In genomic region chr10:77925410-77925794, GRCh38 we compare ENCODE assay signal across 8 cellular contexts. TPM values are rescaled to one million over a fixed set of nuclear protein-coding genes. Genes with fewer than 3 reads are reported as not detected.
DNase-seq lines count a peak whose midpoint lies in the region; ATAC-seq and TF ChIP-seq lines count a peak whose summit lies in the region.

No MANE protein-coding gene starts in this region.

- TF ChIP-seq CTCF in heart right ventricle (IDR thresholded peaks at IDR 0.05), result no peak

- WGBS in heart right ventricle, 2 donors, result 20 to 23% methylated on average over 7 of the region's 7 CpGs

- H3K4me1 ChIP-seq in heart right ventricle, result peaks cover 10 to 40% (median 19%) of the 10 kb centered on the region in 9 donors

- CTCF ChIA-PET in activated naive CD4-positive, alpha-beta T cell treated with anti-CD3 and anti-CD28 coated beads, Interleukin-2, amount 10 ng/mL, durations not matched to agents 7 days and 5 days (lab: Charles Lee), result no interaction called here

- intact Hi-C loops in activated T-helper 2 cell treated with anti-CD3 and anti-CD28 coated beads, Interferon-gamma antibody, Interleukin-2, Interleukin-4, amounts not matched to agents 10 μg/mL and 5 μg/mL and 100 μg/mL, durations not matched to agents 14 hours and 24 hours and 36 hours (cut with micrococcal nuclease), result loop anchor here (5.0 to 10.0 kb wide), 3 partner anchors 51 to 109 kb away; partner anchors contain the start of gene RPS24
- intact Hi-C loops in heart right ventricle (cut with DNase I), result loop anchor here in 4 of 10 donors (5.0 kb wide), 2 partner anchors 47 to 78 kb away; no protein-coding TSS in a partner anchor
- intact Hi-C loops in posterior cingulate gyrus (cut with DNase I), result no loop called here

- no peak overlapping the region for H3K27ac Mint-ChIP-seq in activated naive CD4-positive, alpha-beta T cell treated with anti-CD3 and anti-CD28 coated beads, Interleukin-2, amount 10 ng/mL, durations not matched to agents 7 days and 5 days
- no peak overlapping the region for H3K27ac Mint-ChIP-seq in activated naive CD4-positive, alpha-beta T cell treated with anti-CD3 and anti-CD28 coated beads, Interleukin-2, amount 50 U/mL, for 72 hours
- no peak overlapping the region for H3K27ac Mint-ChIP-seq in activated T-helper 2 cell treated with anti-CD3 and anti-CD28 coated beads, Interferon-gamma antibody, Interleukin-2, Interleukin-4, amounts not matched to agents 10 μg/mL and 5 μg/mL and 100 μg/mL, durations not matched to agents 14 hours and 24 hours and 36 hours

- peak overlapping the region in 7 of 10 donors; percentile 47 to 79 (median 65) for H3K27ac ChIP-seq in heart right ventricle

- peaks cover 0 to 8% (median 0%) of the 10 kb centered on the region in 11 donors for H3K9me3 ChIP-seq in heart right ventricle

- H3K4me1 Mint-ChIP-seq in activated naive CD4-positive, alpha-beta T cell treated with anti-CD3 and anti-CD28 coated beads, Interleukin-2, amount 10 ng/mL, durations not matched to agents 7 days and 5 days, result peaks cover 13% of the 10 kb centered on the region
- peaks cover 13% of the 10 kb centered on the region for H3K4me1 Mint-ChIP-seq in activated T-helper 2 cell treated with anti-CD3 and anti-CD28 coated beads, Interferon-gamma antibody, Interleukin-2, Interleukin-4, amounts not matched to agents 10 μg/mL and 5 μg/mL and 100 μg/mL, durations not matched to agents 14 hours and 24 hours and 36 hours (ENCODE audit: low read depth)

- H3K27me3 ChIP-seq in heart right ventricle, result peaks cover 0 to 48% (median 0%) of the 10 kb centered on the region in 7 donors

- H3K4me3 Mint-ChIP-seq in activated naive CD4-positive, alpha-beta T cell treated with anti-CD3 and anti-CD28 coated beads, Interleukin-2, amount 10 ng/mL, durations not matched to agents 7 days and 5 days, result peak overlapping the region; percentile 59
- peak overlapping the region; percentile 73 for H3K4me3 Mint-ChIP-seq in activated T-helper 2 cell treated with anti-CD3 and anti-CD28 coated beads, Interferon-gamma antibody, Interleukin-2, Interleukin-4, amounts not matched to agents 10 μg/mL and 5 μg/mL and 100 μg/mL, durations not matched to agents 14 hours and 24 hours and 36 hours (ENCODE audit: low read depth)

- no peak for DNase-seq in activated naive CD4-positive, alpha-beta T cell treated with anti-CD3 and anti-CD28 coated beads, Interleukin-2, amount 10 ng/mL, durations not matched to agents 7 days and 5 days
- no peak for DNase-seq in activated naive CD4-positive, alpha-beta T cell treated with anti-CD3 and anti-CD28 coated beads, Interleukin-2, amount 50 U/mL, for 72 hours (ENCODE audit: low spot score in 2 of 2)
- DNase-seq in activated T-helper 2 cell treated with anti-CD3 and anti-CD28 coated beads, Interferon-gamma antibody, Interleukin-2, Interleukin-4, amounts not matched to agents 10 μg/mL and 5 μg/mL and 100 μg/mL, durations not matched to agents 14 hours and 24 hours and 36 hours (ENCODE audit: low spot score), result no peak
- peak in 1 of 2 donors; percentile 31 for DNase-seq in heart right ventricle
- DNase-seq in posterior cingulate gyrus, result peak in 7 of 10 donors; percentile 22 to 85 (median 49)
- DNase-seq in NCI-H2196 treated with DMSO at 0.1 percent for 48 hours (lab: John Stamatoyannopoulos, UW; ENCODE audit: unreplicated experiment), result no peak

- no peaks in the 10 kb centered on the region for H3K36me3 ChIP-seq in heart right ventricle

- no peak for ATAC-seq in activated naive CD4-positive, alpha-beta T cell treated with anti-CD3 and anti-CD28 coated beads, Interleukin-2, amount 50 U/mL, for 72 hours
- ATAC-seq in heart right ventricle (peak in 7 of 8 donors; percentile 9 to 64 (median 26)), GM21447 (IDR thresholded peaks at IDR 0.05; ENCODE audit: unreplicated experiment) (no peak), HG02571 (IDR thresholded peaks at IDR 0.05; ENCODE audit: unreplicated experiment) (no peak)

- H3K27me3 Mint-ChIP-seq in activated naive CD4-positive, alpha-beta T cell treated with anti-CD3 and anti-CD28 coated beads, Interleukin-2, amount 10 ng/mL, durations not matched to agents 7 days and 5 days, result peaks cover 88% of the 10 kb centered on the region
- peaks cover 35% of the 10 kb centered on the region for H3K27me3 Mint-ChIP-seq in activated T-helper 2 cell treated with anti-CD3 and anti-CD28 coated beads, Interferon-gamma antibody, Interleukin-2, Interleukin-4, amounts not matched to agents 10 μg/mL and 5 μg/mL and 100 μg/mL, durations not matched to agents 14 hours and 24 hours and 36 hours (ENCODE audit: low read depth)

- H3K36me3 Mint-ChIP-seq in activated naive CD4-positive, alpha-beta T cell treated with anti-CD3 and anti-CD28 coated beads, Interleukin-2, amount 10 ng/mL, durations not matched to agents 7 days and 5 days, result no peaks in the 10 kb centered on the region
- H3K36me3 Mint-ChIP-seq in activated naive CD4-positive, alpha-beta T cell treated with anti-CD3 and anti-CD28 coated beads, Interleukin-2, amount 50 U/mL, for 72 hours, result peaks cover 6% of the 10 kb centered on the region in 2 donors
- no peaks in the 10 kb centered on the region for H3K36me3 Mint-ChIP-seq in activated T-helper 2 cell treated with anti-CD3 and anti-CD28 coated beads, Interferon-gamma antibody, Interleukin-2, Interleukin-4, amounts not matched to agents 10 μg/mL and 5 μg/mL and 100 μg/mL, durations not matched to agents 14 hours and 24 hours and 36 hours (ENCODE audit: low read depth)

- no peaks in the 10 kb centered on the region for H3K9me3 Mint-ChIP-seq in activated naive CD4-positive, alpha-beta T cell treated with anti-CD3 and anti-CD28 coated beads, Interleukin-2, amount 10 ng/mL, durations not matched to agents 7 days and 5 days
- H3K9me3 Mint-ChIP-seq in activated naive CD4-positive, alpha-beta T cell treated with anti-CD3 and anti-CD28 coated beads, Interleukin-2, amount 50 U/mL, for 72 hours, result no peaks in the 10 kb centered on the region
- H3K9me3 Mint-ChIP-seq in activated T-helper 2 cell treated with anti-CD3 and anti-CD28 coated beads, Interferon-gamma antibody, Interleukin-2, Interleukin-4, amounts not matched to agents 10 μg/mL and 5 μg/mL and 100 μg/mL, durations not matched to agents 14 hours and 24 hours and 36 hours, result no peaks in the 10 kb centered on the region

- H3K4me3 ChIP-seq in heart right ventricle, result peak overlapping the region; percentile 69 to 97 (median 74)

RNA-seq across cellular contexts. Expression of gene DLG5, which starts 1.2 kb away (rescaled TPM):
- total RNA-seq in activated naive CD4-positive, alpha-beta T cell treated with anti-CD3 and anti-CD28 coated beads, Interleukin-2, amount 50 U/mL, for 72 hours, result 1 to 10 TPM; 1.3 to 4.6 TPM
- total RNA-seq in activated T-helper 2 cell treated with anti-CD3 and anti-CD28 coated beads, Interferon-gamma antibody, Interleukin-2, Interleukin-4, amounts not matched to agents 10 μg/mL and 5 μg/mL and 100 μg/mL, durations not matched to agents 14 hours and 24 hours and 36 hours, result 6.7 and 7.8 TPM in 2 replicates
- total RNA-seq in heart right ventricle, result 10 to 100 TPM in 7 of 10 donors, 1 to 10 TPM in 3; 6.6 to 14.1 (median 11.7) TPM
- polyA plus RNA-seq in heart right ventricle, result 1 to 10 TPM; 5.0 to 5.8 TPM

Comparison
In these comparisons a context has a peak if more than half of its experiments do, and no peak if none do; other contexts are left out.
1. DNase-seq: peak in posterior cingulate gyrus (7 of 10); none in activated naive CD4-positive, alpha-beta T cell treated with anti-CD3 and anti-CD28 coated beads, Interleukin-2, amount 10 ng/mL, durations not matched to agents 7 days and 5 days (single experiment), activated naive CD4-positive, alpha-beta T cell treated with anti-CD3 and anti-CD28 coated beads, Interleukin-2, amount 50 U/mL, for 72 hours (0 of 2), activated T-helper 2 cell treated with anti-CD3 and anti-CD28 coated beads, Interferon-gamma antibody, Interleukin-2, Interleukin-4, amounts not matched to agents 10 μg/mL and 5 μg/mL and 100 μg/mL, durations not matched to agents 14 hours and 24 hours and 36 hours (single experiment) and NCI-H2196 treated with DMSO at 0.1 percent for 48 hours (single experiment).
2. ATAC-seq: peak in heart right ventricle (7 of 8); none in activated naive CD4-positive, alpha-beta T cell treated with anti-CD3 and anti-CD28 coated beads, Interleukin-2, amount 50 U/mL, for 72 hours (0 of 2), GM21447 (single experiment) and HG02571 (single experiment).